Comparison of ENCODE assay signal across 11 cellular contexts in the genomic region with DNA sequence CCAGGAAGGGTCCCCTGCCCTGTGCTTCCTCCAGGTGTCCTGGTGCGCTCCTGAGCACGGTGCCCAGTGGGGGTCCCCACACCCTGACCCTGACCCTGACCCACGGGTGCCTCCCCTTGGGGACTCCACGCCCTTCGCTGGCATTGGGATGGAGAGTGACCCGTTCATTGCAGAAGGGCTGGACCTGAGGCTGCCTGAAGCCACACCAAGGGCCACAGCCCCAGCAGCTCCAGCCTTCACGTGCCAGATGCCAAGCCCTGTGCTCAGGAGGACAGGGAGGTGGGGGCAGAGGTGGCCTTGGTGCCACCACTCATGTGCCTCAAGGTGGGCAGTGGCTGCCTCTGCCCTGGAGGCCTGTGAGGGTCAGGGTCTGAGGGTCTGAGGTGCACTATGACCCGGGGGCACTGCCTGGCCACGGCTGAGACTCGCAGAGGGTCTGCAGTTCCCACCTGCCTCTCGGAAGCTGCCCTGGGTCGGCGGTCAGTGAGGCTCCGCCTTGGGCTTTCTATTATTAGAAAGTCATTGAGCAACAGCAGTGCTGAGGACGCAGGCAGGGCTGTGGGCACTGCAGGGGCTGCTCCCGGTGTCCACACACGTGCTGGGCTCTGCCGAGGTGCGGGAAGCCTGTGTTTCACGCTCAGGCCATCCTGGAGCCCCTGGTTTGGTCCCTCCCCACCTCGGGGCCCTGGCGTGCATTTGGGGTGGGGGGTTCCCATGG. TPM values are rescaled to one million over a fixed set of nuclear protein-coding genes. Genes with fewer than 3 reads are reported as not detected.
A peak's percentile ranks its signal among the peaks of the same experiment; 100 is the strongest.
DNase-seq lines count a peak whose midpoint lies in the region; ATAC-seq and TF ChIP-seq lines count a peak whose summit lies in the region.
"Not testable (repeated sequence)": the region's sequence is repeated elsewhere in the genome, so short reads cannot be mapped to it uniquely, and the experiment has no call there.
"Had no signal": no experiment of that assay in that cellular context is flagged by ENCODE, and none has a peak within 500 bp of the region (broad histone marks: within the 10 kb centered on the region; RNA-seq: fewer than 3 reads in every experiment).

No MANE protein-coding gene starts in this region.

- not testable (repeated sequence) for H3K9me3 ChIP-seq in Panc1 (ENCODE audit: control insufficient read depth, insufficient read depth, low read depth, low read length); right atrium auricular region; psoas muscle; upper lobe of right lung
- H3K9me3 ChIP-seq in heart right ventricle (peaks cover 0 to 18% (median 5%) of the 10 kb centered on the region in 11 donors), left lung (peaks cover 0 to 14% of the 10 kb centered on the region in 2 donors)

- POLR2A ChIA-PET in Panc1 (lab: Charles Lee) = not testable (repeated sequence)

- ATAC-seq in Panc1 (peak; percentile 42), Right ventricle myocardium inferior (peak; percentile 62), heart right ventricle (peak; percentile 23 to 80 (median 72)), left lung (peak; percentile 47), psoas muscle (peak; percentile 80 to 89 (median 83)), upper lobe of right lung (peak; percentile 17)

- H3K27me3 ChIP-seq in Panc1 (ENCODE audit: control insufficient read depth, insufficient read depth, low read length); heart right ventricle; right atrium auricular region; left lung; psoas muscle (ENCODE audit: insufficient read depth in 3 of 3, low read length in 2 of 3); upper lobe of right lung: not testable (repeated sequence)

- BruUV-seq in Panc1 (replicated peaks; lab: Mats Ljungman, UMichigan) = not testable (repeated sequence)

- H3K27ac ChIP-seq in Panc1 (ENCODE audit: low read length); left lung; upper lobe of right lung: not testable (repeated sequence)
- H3K27ac ChIP-seq in heart right ventricle (peak overlapping the region in 6 of 10 donors; percentile 30 to 74 (median 46)), right atrium auricular region (peak overlapping the region; percentile 53 to 63), psoas muscle (peak overlapping the region; percentile 58)

- intact Hi-C loops in Panc1 (cut with micrococcal nuclease; ENCODE audit: unreplicated experiment); Right ventricle myocardium inferior (cut with DNase I); heart right ventricle (cut with DNase I); left lung (cut with DNase I); psoas muscle (cut with DNase I); upper lobe of right lung (cut with DNase I): not testable (repeated sequence)

- H3K4me3 ChIP-seq in Panc1 (ENCODE audit: low read depth in 2 of 2, low read length in 2 of 2); heart right ventricle; right atrium auricular region; left lung; psoas muscle; upper lobe of right lung: not testable (repeated sequence)

- not testable (repeated sequence) for H3K36me3 ChIP-seq in Panc1 (ENCODE audit: control insufficient read depth, insufficient read depth, low read length); right atrium auricular region; upper lobe of right lung
- H3K36me3 ChIP-seq in heart right ventricle (peaks cover 0 to 24% (median 6%) of the 10 kb centered on the region in 9 donors), left lung (peaks cover 0 to 53% of the 10 kb centered on the region in 2 donors), psoas muscle (ENCODE audit: insufficient read depth in 1 of 2, low read depth in 1 of 2) (peaks cover 0 to 16% of the 10 kb centered on the region in 2 donors)

- not testable (repeated sequence) for TF ChIP-seq CTCF in Panc1 (IDR thresholded peaks at IDR 0.05); heart right ventricle (IDR thresholded peaks at IDR 0.05); right atrium auricular region (IDR thresholded peaks at IDR 0.05); left lung (IDR thresholded peaks at IDR 0.05); psoas muscle (IDR thresholded peaks at IDR 0.05); upper lobe of right lung (IDR thresholded peaks at IDR 0.05)

- DNase-seq in Panc1 (ENCODE audit: low read depth, low spot score); Right ventricle myocardium inferior (ENCODE audit: missing footprints); right atrium auricular region (ENCODE audit: low spot score); left lung; upper lobe of right lung: not testable (repeated sequence)
- peak in 1 of 2 donors; percentile 21 for DNase-seq in heart right ventricle
- peak in 1 of 2 donors; percentile 72 for DNase-seq in psoas muscle

- H3K4me1 ChIP-seq in Panc1 (ENCODE audit: control insufficient read depth, insufficient read depth, low read length); heart right ventricle; right atrium auricular region; left lung; upper lobe of right lung: not testable (repeated sequence)
- H3K4me1 ChIP-seq in psoas muscle = peaks cover 18% of the 10 kb centered on the region

- in situ Hi-C loops in Panc1 (cut with HindIII; ENCODE audit: low pct_unique_long_range_greater_than_20kb, low sequenced_read_pairs) = not testable (repeated sequence)

- 53 to 56% methylated on average over 13 to 20 of the region's 22 CpGs for WGBS in heart right ventricle, 2 donors
- 43 to 62% (median 44%) methylated on average over 11 to 20 of the region's 22 CpGs for WGBS in psoas muscle, 3 donors

- CTCF ChIA-PET in Panc1 (lab: Charles Lee) = not testable (repeated sequence)

RNA-seq across cellular contexts. Expression of gene TMEM240, which starts 7.1 kb away (rescaled TPM):
- total RNA-seq in Panc1 (2021; ENCODE audit: unreplicated experiment) = 4.1 TPM
- 4.4 TPM for polyA plus RNA-seq in Panc1 (2012; ENCODE audit: insufficient read length)
- 6.9 TPM for total RNA-seq in Right ventricle myocardium inferior
- total RNA-seq in heart right ventricle = 1 to 10 TPM; 3.2 to 6.2 (median 3.7) TPM
- polyA plus RNA-seq in heart right ventricle = 10 to 100 TPM in 1 of 2 donors, 1 to 10 TPM in 1; 3.5 to 12.1 TPM
- 1 to 10 TPM; 1.4 to 2.8 TPM for total RNA-seq in right atrium auricular region
- 1 to 10 TPM; 2.6 to 3.5 TPM for total RNA-seq in left lung
- 1 to 10 TPM in 3 of 4 donors, under 1 TPM in 1; 0.88 to 1.4 (median 1.2) TPM for total RNA-seq in psoas muscle
- polyA plus RNA-seq in psoas muscle = 1 to 10 TPM in 1 of 3 donors, under 1 TPM in 2; 0.55 to 1.8 (median 0.98) TPM
- total RNA-seq in upper lobe of right lung = 2.9 TPM
- total RNA-seq: A172; CD4-positive, CD25-positive, alpha-beta regulatory T cell had no signal
- polyA plus RNA-seq: CD4-positive, CD25-positive, alpha-beta regulatory T cell; CD8-positive, alpha-beta memory T cell; GM12878 had no signal

RNA-seq across cellular contexts. Expression of gene ATAD3A, which starts 21.4 kb away (rescaled TPM):
- total RNA-seq in Panc1 (2021; ENCODE audit: unreplicated experiment) = 57.5 TPM
- polyA plus RNA-seq in Panc1 (2012; ENCODE audit: insufficient read length) = 57.5 TPM
- total RNA-seq in Right ventricle myocardium inferior = 17.9 TPM
- 10 to 100 TPM; 13.2 to 27.9 (median 15.6) TPM for total RNA-seq in heart right ventricle
- polyA plus RNA-seq in heart right ventricle = 10 to 100 TPM; 24.7 to 39.4 TPM
- 10 to 100 TPM; 15.6 to 18.6 TPM for total RNA-seq in right atrium auricular region
- 10 to 100 TPM; 27.1 to 37.8 TPM for total RNA-seq in left lung
- total RNA-seq in psoas muscle = 10 to 100 TPM; 20.6 to 33.5 (median 24.1) TPM
- polyA plus RNA-seq in psoas muscle = 10 to 100 TPM; 35.6 to 48.6 (median 41.4) TPM
- 21.9 TPM for total RNA-seq in upper lobe of right lung

RNA-seq across cellular contexts. Expression of gene SSU72, which starts 41.3 kb away (rescaled TPM):
- total RNA-seq in Panc1 (2021; ENCODE audit: unreplicated experiment) = 217 TPM
- 240 TPM for polyA plus RNA-seq in Panc1 (2012; ENCODE audit: insufficient read length)
- 116 TPM for total RNA-seq in Right ventricle myocardium inferior
- 100 to 1,000 TPM in 4 of 10 donors, 10 to 100 TPM in 6; 73.8 to 138 (median 77.9) TPM for total RNA-seq in heart right ventricle
- polyA plus RNA-seq in heart right ventricle = 100 to 1,000 TPM in 1 of 2 donors, 10 to 100 TPM in 1; 96.3 to 122 TPM
- total RNA-seq in right atrium auricular region = 100 to 1,000 TPM in 1 of 2 donors, 10 to 100 TPM in 1; 98.3 to 121 TPM
- 100 to 1,000 TPM; 120 to 141 TPM for total RNA-seq in left lung
- total RNA-seq in psoas muscle = 100 to 1,000 TPM; 130 to 185 (median 167) TPM
- 100 to 1,000 TPM; 137 to 207 (median 192) TPM for polyA plus RNA-seq in psoas muscle
- total RNA-seq in upper lobe of right lung = 125 TPM

Comparison
In these comparisons a context has a peak if more than half of its experiments do, and no peak if none do; other contexts are left out.
1. ATAC-seq: peak in every context shown above with its lines; median percentile 83 in psoas muscle; 72 in heart right ventricle; 62 in Right ventricle myocardium inferior; 47 in left lung; 42 in Panc1; 17 in upper lobe of right lung.